In genomic region chr6:17054647-17055046, GRCh38 we compare ENCODE assay signal across 19 cellular contexts.
"Had no signal": no experiment of that assay in that cellular context is flagged by ENCODE, and none has a peak within 500 bp of the region (broad histone marks: within the 10 kb centered on the region; RNA-seq: fewer than 3 reads in every experiment).

No MANE protein-coding gene starts in this region.

- H3K27ac ChIP-seq: body of pancreas, coronary artery, lower lobe of right lung, prostate gland, thyroid gland, uterus had no signal

- ATAC-seq: activated CD4-positive, CD25-positive, alpha-beta regulatory T cell treated with anti-CD3 and anti-CD28 coated beads, Interleukin-2, amount 50 U/mL, for 24 hours; body of pancreas; left cardiac atrium; sciatic nerve; stimulated activated memory B cell treated with anti-CD40 and anti-IgM and Interleukin-4, amounts not matched to agents 10 μg/mL and 1 μg/mL and 100 μg/mL, for 72 hours had no signal

- DNase-seq: activated CD4-positive, alpha-beta memory T cell treated with anti-CD3 and anti-CD28 coated beads, Interleukin-2, amount 10 ng/mL, durations not matched to agents 7 days and 5 days; activated gamma-delta T cell; activated T-cell treated with anti-CD3 and anti-CD28 coated beads, Interleukin-2, amount 50 U/mL, for 24 hours; amniotic stem cell; body of pancreas; immature natural killer cell; left cardiac atrium; lower lobe of right lung; midbrain; stimulated activated CD4-positive, alpha-beta T cell treated with anti-CD3 and anti-CD28 coated beads, Interleukin-1b, Interleukin-23, amount 100 ng/mL, for 48 hours; T-helper 1 cell; T1000; thyroid gland; uterus had no signal
